In genomic region chr14:36238666-36239363, GRCh38 we compare ENCODE assay signal across 13 cellular contexts.
DNase-seq lines count a peak whose midpoint lies in the region; ATAC-seq, FAIRE-seq and TF ChIP-seq lines count a peak whose summit lies in the region.
"Had no signal": no experiment of that assay in that cellular context is flagged by ENCODE, and none has a peak within 500 bp of the region (broad histone marks: within the 10 kb centered on the region; RNA-seq: fewer than 3 reads in every experiment).

No MANE protein-coding gene starts in this region.

- H3K4me3 ChIP-seq in A673 (ENCODE audit: low read depth, low read length, poor library complexity, severe bottlenecking), result no peak overlapping the region
- no peak overlapping the region for H3K4me3 ChIP-seq in PC-3 (ENCODE audit: low read length)
- H3K4me3 ChIP-seq in fibroblast of lung (replicated peaks in 1 of 4; ENCODE audit: control extremely low read depth in 1 of 4, insufficient read depth in 1 of 4, low read depth in 3 of 4, low read length in 4 of 4), result no peak overlapping the region
- H3K4me3 ChIP-seq in neural progenitor cell, result no peak overlapping the region
- H3K4me3 ChIP-seq: hepatocyte had no signal

- H3K9me3 ChIP-seq in A673 (ENCODE audit: low read depth, low read length, poor library complexity, severe bottlenecking), result no peaks in the 10 kb centered on the region
- H3K9me3 ChIP-seq in PC-3 (ENCODE audit: low read length), result no peaks in the 10 kb centered on the region
- no peaks in the 10 kb centered on the region for H3K9me3 ChIP-seq in fibroblast of lung (ENCODE audit: control insufficient read depth, insufficient read depth, low read depth, low read length)
- no peaks in the 10 kb centered on the region for H3K9me3 ChIP-seq in neural progenitor cell (ENCODE audit: low read depth)

- H3K4me1 ChIP-seq in A673 (ENCODE audit: insufficient read depth, low read length, poor library complexity, severe bottlenecking), result no peaks in the 10 kb centered on the region
- H3K4me1 ChIP-seq in PC-3 (ENCODE audit: insufficient read depth, low read length), result peaks cover 18% of the 10 kb centered on the region
- H3K4me1 ChIP-seq in fibroblast of lung (ENCODE audit: control insufficient read depth, extremely low read depth, insufficient read depth, low read length), result no peaks in the 10 kb centered on the region
- peaks cover 17% of the 10 kb centered on the region for H3K4me1 ChIP-seq in neural progenitor cell

- no peak for TF ChIP-seq POLR2A in GM12891 (IDR thresholded peaks at IDR 0.05; ENCODE audit: low read depth, low read length)

- H3F3A ChIP-seq in PC-3 (ENCODE audit: low read length, unreplicated experiment), result no peaks in the 10 kb centered on the region
- no peaks in the 10 kb centered on the region for H3F3A ChIP-seq in neural progenitor cell (ENCODE audit: low read depth)

- H3K4me1 Mint-ChIP-seq in neural progenitor cell, result no peaks in the 10 kb centered on the region
- H3K4me1 Mint-ChIP-seq: naive thymus-derived CD4-positive, alpha-beta T cell had no signal

- H3K36me3 ChIP-seq in A673 (ENCODE audit: insufficient read depth, low read length, poor library complexity, severe bottlenecking), result no peaks in the 10 kb centered on the region
- H3K36me3 ChIP-seq in PC-3 (ENCODE audit: low read depth, low read length), result no peaks in the 10 kb centered on the region
- no peaks in the 10 kb centered on the region for H3K36me3 ChIP-seq in fibroblast of lung (ENCODE audit: control insufficient read depth, insufficient read depth, low read length)
- H3K36me3 ChIP-seq in neural progenitor cell, result no peaks in the 10 kb centered on the region

- H4K20me1 ChIP-seq in PC-3 (ENCODE audit: low read length) (no peaks in the 10 kb centered on the region), fibroblast of lung (ENCODE audit: control insufficient read depth, extremely low read depth, insufficient read depth, low read length) (no peaks in the 10 kb centered on the region), neural progenitor cell (ENCODE audit: low read depth) (no peaks in the 10 kb centered on the region)

- CTCF ChIA-PET in A673 (lab: Charles Lee) (no interaction called here), PC-3 (lab: Charles Lee) (no interaction called here)

- H2AFZ ChIP-seq in PC-3 (ENCODE audit: low read length) (peak overlapping the region; percentile 34; the same call in 1 of the 2 replicates), fibroblast of lung (ENCODE audit: low read length) (no peak overlapping the region), neural progenitor cell (replicated peaks) (no peak overlapping the region)
- H2AFZ ChIP-seq: hepatocyte had no signal

- no peaks in the 10 kb centered on the region for H3K9me2 ChIP-seq in PC-3 (replicated peaks; ENCODE audit: low read length)

- FAIRE-seq in GM12891 (lab: Jason Lieb, UNC), result no peak

- POLR2A ChIA-PET in A673 (lab: Charles Lee; ENCODE audit: low non-redundant PET), result interaction anchor here (0.5 kb wide), 1 partner anchor 1993 kb away, joined by 7 read pairs; no protein-coding TSS in a partner anchor
- POLR2A ChIA-PET in PC-3 (lab: Charles Lee; ENCODE audit: unreplicated experiment), result no interaction called here

- peak; percentile 95 for ATAC-seq in PC-3
- ATAC-seq: naive thymus-derived CD4-positive, alpha-beta T cell had no signal

- H3K4me2 ChIP-seq in PC-3 (ENCODE audit: low read length), result peak overlapping the region; percentile 32
- H3K4me2 ChIP-seq in fibroblast of lung (ENCODE audit: extremely low read depth, insufficient read depth, low read length), result no peak overlapping the region
- no peak overlapping the region for H3K4me2 ChIP-seq in neural progenitor cell
- H3K4me2 ChIP-seq: hepatocyte had no signal

- H3K9ac ChIP-seq in PC-3 (ENCODE audit: low read length) (no peak overlapping the region), fibroblast of lung (ENCODE audit: insufficient read depth, low read length) (no peak overlapping the region), neural progenitor cell (no peak overlapping the region)

- no peak overlapping the region for H3K27ac Mint-ChIP-seq in neural progenitor cell
- H3K27ac Mint-ChIP-seq: naive thymus-derived CD4-positive, alpha-beta T cell had no signal

- BruUV-seq in A673 (replicated peaks; lab: Mats Ljungman, UMichigan) (no TSS peak), PC-3 (replicated peaks; lab: Mats Ljungman, UMichigan) (no TSS peak)

- intact Hi-C loops in A673 (cut with micrococcal nuclease; ENCODE audit: unreplicated experiment) (no loop called here), PC-3 (cut with micrococcal nuclease) (loop anchor here (1.0 kb wide), 1 partner anchor 24 kb away; no protein-coding TSS in a partner anchor)

- no peaks in the 10 kb centered on the region for H3K36me3 Mint-ChIP-seq in neural progenitor cell
- H3K36me3 Mint-ChIP-seq: naive thymus-derived CD4-positive, alpha-beta T cell had no signal

- no peak for TF ChIP-seq CTCF in A673 (conservative IDR thresholded peaks at IDR 0.05; ENCODE audit: low read depth, low read length)
- TF ChIP-seq CTCF in PC-3 (conservative IDR thresholded peaks at IDR 0.05; ENCODE audit: low read depth, low read length), result no peak
- no peak for TF ChIP-seq CTCF in fibroblast of lung (conservative IDR thresholded peaks at IDR 0.05 in 1 of 2, IDR thresholded peaks at IDR 0.05 in 1 of 2; ENCODE audit: low read depth in 1 of 2, low read length in 2 of 2)
- TF ChIP-seq CTCF in neural progenitor cell (IDR thresholded peaks at IDR 0.05), result no peak

- H3K27me3 Mint-ChIP-seq in neural progenitor cell (ENCODE audit: insufficient read depth, low read depth), result peaks cover 3% of the 10 kb centered on the region

- H3K27ac ChIP-seq in A673 (ENCODE audit: low read depth, low read length, poor library complexity, severe bottlenecking) (no peak overlapping the region), PC-3 (ENCODE audit: low read length) (no peak overlapping the region), fibroblast of lung (ENCODE audit: insufficient read depth, low read length) (no peak overlapping the region), neural progenitor cell (no peak overlapping the region)
- H3K27ac ChIP-seq: hepatocyte had no signal

- DNase-seq in A673 (ENCODE audit: low spot score), result peak; percentile 60
- peak; percentile 94 for DNase-seq in Daoy (ENCODE audit: low read depth)
- peak; percentile 73 for DNase-seq in PC-3
- peak; percentile 8 to 88 for DNase-seq in fibroblast of lung (ENCODE audit: low read depth in 2 of 2)
- DNase-seq in GM12891 (ENCODE audit: insufficient read length, low spot score), result no peak
- no peak for DNase-seq in neural progenitor cell (ENCODE audit: low spot score)
- no peak for DNase-seq in NCI-H2081 treated with DMSO at 0.1 percent for 48 hours (lab: John Stamatoyannopoulos, UW)
- no peak for DNase-seq in hypothalamus (lab: John Stamatoyannopoulos, UW)
- DNase-seq: activated CD4-positive, CD25-positive, alpha-beta regulatory T cell treated with anti-CD3 and anti-CD28 coated beads, Interleukin-2, amount 50 U/mL, for 72 hours; DMS79 treated with DMSO at 0.1 percent for 48 hours; naive thymus-derived CD4-positive, alpha-beta T cell; NCI-H748 treated with DMSO at 0.1 percent for 48 hours had no signal

- peaks cover 5% of the 10 kb centered on the region for H3K27me3 ChIP-seq in A673 (replicated peaks; ENCODE audit: insufficient read depth, low read depth, low read length, poor library complexity)
- H3K27me3 ChIP-seq in PC-3 (ENCODE audit: low read length), result peaks cover 16% of the 10 kb centered on the region; the same call in 1 of the 2 replicates
- H3K27me3 ChIP-seq in fibroblast of lung (ENCODE audit: control insufficient read depth, insufficient read depth, low read length), result no peaks in the 10 kb centered on the region
- no peaks in the 10 kb centered on the region for H3K27me3 ChIP-seq in neural progenitor cell
- H3K27me3 ChIP-seq: hepatocyte had no signal

- H3K9me3 Mint-ChIP-seq in neural progenitor cell, result peaks cover 4% of the 10 kb centered on the region
- H3K9me3 Mint-ChIP-seq: naive thymus-derived CD4-positive, alpha-beta T cell had no signal

- no peaks in the 10 kb centered on the region for H3K79me2 ChIP-seq in PC-3 (ENCODE audit: low read length)
- no peaks in the 10 kb centered on the region for H3K79me2 ChIP-seq in fibroblast of lung (ENCODE audit: control insufficient read depth, insufficient read depth, low read length)
- no peaks in the 10 kb centered on the region for H3K79me2 ChIP-seq in neural progenitor cell (ENCODE audit: low read depth)
- H3K79me2 ChIP-seq: hepatocyte had no signal

- no peak overlapping the region for H3K4me3 Mint-ChIP-seq in neural progenitor cell
- H3K4me3 Mint-ChIP-seq: naive thymus-derived CD4-positive, alpha-beta T cell had no signal

TF ChIP-seq in GM12891, 5 proteins besides CTCF, POLR2A, EP300 and RAD21:
- TF ChIP-seq SPI1 (IDR thresholded peaks at IDR 0.05; ENCODE audit: low read depth, low read length), result no peak
- no peak for TF ChIP-seq PAX5 (IDR thresholded peaks at IDR 0.05; ENCODE audit: insufficient read depth, low read length, severe bottlenecking)
- no peak for TF ChIP-seq TAF1 (IDR thresholded peaks at IDR 0.05; ENCODE audit: low read depth, low read length)
- no peak for TF ChIP-seq POLR2AphosphoS5 (IDR thresholded peaks at IDR 0.05; ENCODE audit: low read depth, low read length)
- no peak for TF ChIP-seq POU2F2 (IDR thresholded peaks at IDR 0.05; ENCODE audit: low read depth, low read length)

Comparison
In these comparisons a context has a peak if more than half of its experiments do, and no peak if none do; other contexts are left out.
1. DNase-seq: peak in A673 (single experiment), Daoy (single experiment), PC-3 (single experiment) and fibroblast of lung (2 of 2); none in GM12891 (single experiment), neural progenitor cell (single experiment), NCI-H2081 treated with DMSO at 0.1 percent for 48 hours (single experiment) and hypothalamus (0 of 51).